In the genomic region with DNA sequence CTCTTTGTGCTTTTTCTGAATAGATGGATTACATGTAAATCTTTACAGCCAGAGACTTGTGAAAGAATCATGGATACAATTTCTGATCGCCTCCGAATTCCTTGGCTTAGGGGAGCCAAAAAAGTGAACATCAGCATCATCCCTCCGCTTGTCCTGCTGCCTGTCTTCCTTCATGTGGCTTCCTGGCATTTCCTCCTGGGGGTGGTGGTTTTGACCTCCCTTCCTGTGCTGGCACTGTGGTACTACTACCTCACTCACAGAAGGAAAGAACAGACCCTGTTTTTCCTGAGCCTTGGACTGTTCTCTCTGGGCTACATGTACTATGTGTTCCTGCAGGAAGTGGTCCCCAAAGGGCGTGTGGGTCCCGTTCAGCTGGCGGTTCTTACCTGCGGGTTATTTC, we compare ENCODE assay signal across 30 cellular contexts. TPM values are rescaled to one million over a fixed set of nuclear protein-coding genes. Genes with fewer than 3 reads are reported as not detected.
DNase-seq lines count a peak whose midpoint lies in the region; ATAC-seq and TF ChIP-seq lines count a peak whose summit lies in the region.
"Had no signal": no experiment of that assay in that cellular context is flagged by ENCODE, and none has a peak within 500 bp of the region (broad histone marks: within the 10 kb centered on the region; RNA-seq: fewer than 3 reads in every experiment).

No MANE protein-coding gene starts in this region.

- no CpG with 5 or more reads among the region's 7 CpGs for WGBS in H9 (ENCODE audit: extremely low coverage, insufficient read length, low lambda C conversion rate)

- no peak overlapping the region for H2AK5ac ChIP-seq in H9 (ENCODE audit: insufficient read length, low read length)

- H3K9ac ChIP-seq in H9 (ENCODE audit: extremely low read depth, insufficient read length, low read length), result no peak overlapping the region

- POLR2A ChIA-PET in MCF 10A (lab: Yijun Ruan, JAX), result interaction anchor here (1.1 to 1.5 kb wide), 2 partner anchors 26 to 175 kb away, joined by 3 read pairs; no protein-coding TSS in a partner anchor

- no peaks in the 10 kb centered on the region for H3K27me3 ChIP-seq in breast epithelium
- no peaks in the 10 kb centered on the region for H3K27me3 ChIP-seq in dorsolateral prefrontal cortex
- no peaks in the 10 kb centered on the region; the same call in 1 of the 2 replicates for H3K27me3 ChIP-seq in H9 (ENCODE audit: insufficient read depth, low read length)
- H3K27me3 ChIP-seq: body of pancreas, esophagus muscularis mucosa, suprapubic skin, uterus had no signal

- H3K56ac ChIP-seq in H9 (ENCODE audit: insufficient read length, low read depth, low read length), result no peak overlapping the region

- H3K4me1 ChIP-seq in breast epithelium, result no peaks in the 10 kb centered on the region
- 0 out of 2 replicates have a peak, but pooled peaks cover 2% of the 10 kb centered on the region for H3K4me1 ChIP-seq in H9 (ENCODE audit: insufficient read depth, low read length)
- H3K4me1 ChIP-seq: prostate gland, uterus had no signal

- no peak overlapping the region for H3K18ac ChIP-seq in H9 (ENCODE audit: insufficient read length, low read depth, low read length)

- peaks cover 4% of the 10 kb centered on the region for H3K4me1 Mint-ChIP-seq in MCF 10A (ENCODE audit: insufficient read depth, unreplicated experiment)
- peaks cover 6 to 8% of the 10 kb centered on the region in 2 experiments for H3K4me1 Mint-ChIP-seq in H9
- peaks cover 8% of the 10 kb centered on the region for H3K4me1 Mint-ChIP-seq in activated T-helper 2 cell treated with anti-CD3 and anti-CD28 coated beads, Interferon-gamma antibody, Interleukin-2, Interleukin-4, amounts not matched to agents 10 μg/mL and 5 μg/mL and 100 μg/mL, durations not matched to agents 14 hours and 24 hours and 36 hours (ENCODE audit: low read depth)

- H3K36me3 ChIP-seq in breast epithelium, result no peaks in the 10 kb centered on the region
- H3K36me3 ChIP-seq: prostate gland, uterus had no signal

- peak overlapping the region; percentile 16 to 23 for H3K27ac ChIP-seq in breast epithelium
- H3K27ac ChIP-seq in dorsolateral prefrontal cortex, result peak overlapping the region in 30 of 59 donors; percentile 1 to 66 (median 39)
- H3K27ac ChIP-seq in H9 (ENCODE audit: insufficient read length, low read depth, low read length), result no peak overlapping the region
- H3K27ac ChIP-seq: body of pancreas, esophagus muscularis mucosa, prostate gland, SK-N-MC, suprapubic skin, uterus had no signal

- CTCF ChIA-PET in MCF 10A (lab: Yijun Ruan, JAX), result no interaction called here

- no peak for ATAC-seq in GM18511 (IDR thresholded peaks at IDR 0.05; ENCODE audit: unreplicated experiment)
- ATAC-seq: body of pancreas; left colon; naive thymus-derived CD4-positive, alpha-beta T cell; sciatic nerve; stimulated activated memory B cell treated with anti-CD40 and anti-IgM and Interleukin-4, amounts not matched to agents 10 μg/mL and 1 μg/mL and 100 μg/mL, for 72 hours had no signal

- no peak overlapping the region for H3K4me3 Mint-ChIP-seq in MCF 10A (ENCODE audit: unreplicated experiment)
- no peak overlapping the region for H3K4me3 Mint-ChIP-seq in H9
- no peak overlapping the region for H3K4me3 Mint-ChIP-seq in activated T-helper 2 cell treated with anti-CD3 and anti-CD28 coated beads, Interferon-gamma antibody, Interleukin-2, Interleukin-4, amounts not matched to agents 10 μg/mL and 5 μg/mL and 100 μg/mL, durations not matched to agents 14 hours and 24 hours and 36 hours (ENCODE audit: low read depth)
- H3K4me3 Mint-ChIP-seq: activated CD4-positive, alpha-beta memory T cell treated with anti-CD3 and anti-CD28 coated beads, Interleukin-2, amount 10 ng/mL, durations not matched to agents 7 days and 5 days; stimulated activated memory B cell treated with anti-CD40 and anti-IgM and Interleukin-4, amounts not matched to agents 10 μg/mL and 1 μg/mL and 100 μg/mL, for 72 hours; T-helper 1 cell treated with Interleukin-12 subunit alpha and Interleukin-12 subunit beta and Interleukin-4 antibody, amounts not matched to agents 30 μg/mL and 1 μg/mL, for 36 hours had no signal

- no TSS peak for BruUV-seq in MCF 10A (replicated peaks; lab: Mats Ljungman, UMichigan)

- H3T11ph ChIP-seq in H9 (ENCODE audit: low read length), result no peak overlapping the region

- H3K79me2 ChIP-seq in H9 (ENCODE audit: insufficient read depth, low read length), result no peaks in the 10 kb centered on the region

- no peaks in the 10 kb centered on the region for H3K27me3 Mint-ChIP-seq in MCF 10A (ENCODE audit: insufficient read depth, unreplicated experiment)
- H3K27me3 Mint-ChIP-seq in H9 (ENCODE audit: low read depth), result peaks cover 7% of the 10 kb centered on the region
- H3K27me3 Mint-ChIP-seq in activated T-helper 2 cell treated with anti-CD3 and anti-CD28 coated beads, Interferon-gamma antibody, Interleukin-2, Interleukin-4, amounts not matched to agents 10 μg/mL and 5 μg/mL and 100 μg/mL, durations not matched to agents 14 hours and 24 hours and 36 hours (ENCODE audit: low read depth), result peaks cover 16% of the 10 kb centered on the region
- H3K27me3 Mint-ChIP-seq: CD8-positive, alpha-beta memory T cell; IgD-negative memory B cell; stimulated activated memory B cell treated with anti-CD40 and anti-IgM and Interleukin-4, amounts not matched to agents 10 μg/mL and 1 μg/mL and 100 μg/mL, for 72 hours had no signal

- H3K14ac ChIP-seq in H9 (ENCODE audit: insufficient read depth, low read length), result no peak overlapping the region

- H2BK20ac ChIP-seq in H9 (ENCODE audit: low read depth, low read length, poor library complexity, severe bottlenecking), result no peak overlapping the region

- no peak overlapping the region for H2BK15ac ChIP-seq in H9 (ENCODE audit: low read depth, low read length)

- no peak for TF ChIP-seq POLR2A in breast epithelium (IDR thresholded peaks at IDR 0.05)

- H3K23ac ChIP-seq in H9 (ENCODE audit: insufficient read length, low read depth, low read length), result no peak overlapping the region

- H3K23me2 ChIP-seq in H9 (ENCODE audit: insufficient read length, low read depth, low read length, poor library complexity, severe bottlenecking), result peaks cover under 1% of the 10 kb centered on the region

- H2BK5ac ChIP-seq in H9 (ENCODE audit: insufficient read length, low read length), result no peak overlapping the region

- TF ChIP-seq CTCF in breast epithelium (IDR thresholded peaks at IDR 0.05), result no peak
- no peak for TF ChIP-seq CTCF in MCF 10A (IDR thresholded peaks at IDR 0.05; ENCODE audit: unreplicated experiment)
- TF ChIP-seq CTCF in dorsolateral prefrontal cortex (IDR thresholded peaks at IDR 0.05 in 54 of 56, conservative IDR thresholded peaks at IDR 0.05 in 2 of 56; ENCODE audit: low read depth in 1 of 56, partially characterized antibody in 56 of 56), result no peak
- no peak for TF ChIP-seq CTCF in H9 (conservative IDR thresholded peaks at IDR 0.05)

- intact Hi-C loops in breast epithelium (cut with DNase I; ENCODE audit: low total_unique reads), result no loop called here
- intact Hi-C loops in MCF 10A (cut with micrococcal nuclease), result no loop called here
- intact Hi-C loops in dorsolateral prefrontal cortex (cut with DNase I), result no loop called here
- intact Hi-C loops in activated T-helper 2 cell treated with anti-CD3 and anti-CD28 coated beads, Interferon-gamma antibody, Interleukin-2, Interleukin-4, amounts not matched to agents 10 μg/mL and 5 μg/mL and 100 μg/mL, durations not matched to agents 14 hours and 24 hours and 36 hours (cut with micrococcal nuclease), result no loop called here

- no peak overlapping the region for H2BK120ac ChIP-seq in H9 (ENCODE audit: low read depth, low read length, poor library complexity, severe bottlenecking)

- H3K36me3 Mint-ChIP-seq in MCF 10A (ENCODE audit: insufficient read depth, unreplicated experiment), result peaks cover 6% of the 10 kb centered on the region
- peaks cover 0 to 41% (median 18%) of the 10 kb centered on the region in 3 experiments; a peak in 4 of 7 replicates for H3K36me3 Mint-ChIP-seq in H9 (ENCODE audit: insufficient read depth in 1 of 3, low read depth in 3 of 3)
- no peaks in the 10 kb centered on the region for H3K36me3 Mint-ChIP-seq in activated T-helper 2 cell treated with anti-CD3 and anti-CD28 coated beads, Interferon-gamma antibody, Interleukin-2, Interleukin-4, amounts not matched to agents 10 μg/mL and 5 μg/mL and 100 μg/mL, durations not matched to agents 14 hours and 24 hours and 36 hours (ENCODE audit: low read depth)

- H3K4me3 ChIP-seq in breast epithelium (peak overlapping the region in 1 of 3 donors; percentile 29), dorsolateral prefrontal cortex (peak overlapping the region in 30 of 59 donors; percentile 4 to 48 (median 24))
- H3K4me3 ChIP-seq: body of pancreas, esophagus muscularis mucosa, prostate gland, SK-N-MC, suprapubic skin, uterus had no signal

- no peak overlapping the region for H2AFZ ChIP-seq in H9 (ENCODE audit: low read length)

- H3K27ac Mint-ChIP-seq in MCF 10A (ENCODE audit: low read depth, unreplicated experiment), result no peak overlapping the region
- H3K27ac Mint-ChIP-seq in H9, result no peak overlapping the region; a peak in 1 of 7 replicates
- no peak overlapping the region for H3K27ac Mint-ChIP-seq in activated T-helper 2 cell treated with anti-CD3 and anti-CD28 coated beads, Interferon-gamma antibody, Interleukin-2, Interleukin-4, amounts not matched to agents 10 μg/mL and 5 μg/mL and 100 μg/mL, durations not matched to agents 14 hours and 24 hours and 36 hours
- H3K27ac Mint-ChIP-seq: activated CD4-positive, alpha-beta memory T cell treated with anti-CD3 and anti-CD28 coated beads, Interleukin-2, amount 10 ng/mL, durations not matched to agents 7 days and 5 days; IgD-negative memory B cell; naive thymus-derived CD4-positive, alpha-beta T cell; stimulated activated memory B cell treated with anti-CD40 and anti-IgM and Interleukin-4, amounts not matched to agents 10 μg/mL and 1 μg/mL and 100 μg/mL, for 72 hours; T-helper 1 cell treated with Interleukin-12 subunit alpha and Interleukin-12 subunit beta and Interleukin-4 antibody, amounts not matched to agents 30 μg/mL and 1 μg/mL, for 36 hours had no signal

- H3K4me2 ChIP-seq in H9 (ENCODE audit: insufficient read depth, insufficient read length, low read length), result no peak overlapping the region

- no peak overlapping the region for H4K8ac ChIP-seq in H9 (replicated peaks; ENCODE audit: insufficient read length, low read depth, low read length)

- no peak overlapping the region for H3K4ac ChIP-seq in H9 (ENCODE audit: low read depth, low read length)

- H4K91ac ChIP-seq in H9 (ENCODE audit: insufficient read length, low read depth, low read length), result no peak overlapping the region

- H3K79me1 ChIP-seq in H9 (ENCODE audit: insufficient read depth, low read depth, low read length, poor library complexity, severe bottlenecking), result no peaks in the 10 kb centered on the region

- DNase-seq in breast epithelium (ENCODE audit: low spot score in 2 of 2), result peak in 1 of 2 donors; percentile 75
- DNase-seq in MCF 10A (ENCODE audit: unreplicated experiment), result no peak
- DNase-seq in UCSD-AML1 (lab: John Stamatoyannopoulos, UW; ENCODE audit: unreplicated experiment), result peak; percentile 32
- no peak for DNase-seq in dorsolateral prefrontal cortex
- no peak for DNase-seq in H9
- DNase-seq in activated T-cell treated with anti-CD3 and anti-CD28 coated beads, Interleukin-2, amount 50 U/mL, for 48 hours, result no peak
- no peak for DNase-seq in activated T-helper 2 cell treated with anti-CD3 and anti-CD28 coated beads, Interferon-gamma antibody, Interleukin-2, Interleukin-4, amounts not matched to agents 10 μg/mL and 5 μg/mL and 100 μg/mL, durations not matched to agents 14 hours and 24 hours and 36 hours (ENCODE audit: low spot score)
- DNase-seq: 8988T; activated CD4-positive, alpha-beta memory T cell treated with anti-CD3 and anti-CD28 coated beads, Interleukin-2, amount 10 ng/mL, durations not matched to agents 7 days and 5 days; activated CD4-positive, alpha-beta T cell treated with anti-CD3 and anti-CD28 coated beads for 1 hour; activated CD8-positive, alpha-beta memory T cell treated with anti-CD3 and anti-CD28 coated beads, Interleukin-2, amount 50 U/mL, for 48 hours; body of pancreas; CD8-positive, alpha-beta memory T cell; effector memory CD4-positive, alpha-beta T cell; H7; left colon; naive thymus-derived CD4-positive, alpha-beta T cell; NCI-H1436 treated with DMSO at 0.1 percent for 48 hours; NCI-H446 treated with DMSO at 0.1 percent for 48 hours; stimulated activated CD4-positive, alpha-beta T cell treated with anti-CD3 and anti-CD28 coated beads, Interleukin-4, amount 100 ng/mL, for 4 hours; uterus had no signal

- no peak overlapping the region for H4K5ac ChIP-seq in H9 (ENCODE audit: insufficient read length, low read depth, low read length)

- no peaks in the 10 kb centered on the region for H3K9me3 Mint-ChIP-seq in MCF 10A (ENCODE audit: unreplicated experiment)
- H3K9me3 Mint-ChIP-seq in H9, result no peaks in the 10 kb centered on the region
- no peaks in the 10 kb centered on the region for H3K9me3 Mint-ChIP-seq in activated T-helper 2 cell treated with anti-CD3 and anti-CD28 coated beads, Interferon-gamma antibody, Interleukin-2, Interleukin-4, amounts not matched to agents 10 μg/mL and 5 μg/mL and 100 μg/mL, durations not matched to agents 14 hours and 24 hours and 36 hours
- H3K9me3 Mint-ChIP-seq: activated CD4-positive, alpha-beta memory T cell treated with anti-CD3 and anti-CD28 coated beads, Interleukin-2, amount 10 ng/mL, durations not matched to agents 7 days and 5 days; CD8-positive, alpha-beta memory T cell; stimulated activated memory B cell treated with anti-CD40 and anti-IgM and Interleukin-4, amounts not matched to agents 10 μg/mL and 1 μg/mL and 100 μg/mL, for 72 hours; T-helper 1 cell treated with Interleukin-12 subunit alpha and Interleukin-12 subunit beta and Interleukin-4 antibody, amounts not matched to agents 30 μg/mL and 1 μg/mL, for 36 hours had no signal

- no peaks in the 10 kb centered on the region for H4K20me1 ChIP-seq in H9 (ENCODE audit: control insufficient read depth, insufficient read depth, insufficient read length)

- no peak overlapping the region for H2BK12ac ChIP-seq in H9 (ENCODE audit: insufficient read length, low read depth, low read length)

- H3K9me3 ChIP-seq in breast epithelium, result no peaks in the 10 kb centered on the region
- no peaks in the 10 kb centered on the region for H3K9me3 ChIP-seq in H9 (ENCODE audit: control insufficient read depth, low read depth, low read length)
- H3K9me3 ChIP-seq: body of pancreas, esophagus muscularis mucosa, prostate gland, suprapubic skin, uterus had no signal

RNA-seq across cellular contexts. Expression of a gene that starts 5.9 kb away (rescaled TPM):
- total RNA-seq in breast epithelium, result 1 to 10 TPM; 3.5 to 9.2 (median 7.2) TPM
- total RNA-seq in MCF 10A (2022), result 7.4 TPM in 2 replicates
- total RNA-seq in dorsolateral prefrontal cortex, result 10 to 100 TPM in 119 of 120 experiments, 1 to 10 TPM in 1; 9.5 to 55.8 (median 28.5) TPM
- total RNA-seq in H9 (2021), result 25.0 and 25.2 TPM in 2 replicates
- 2.6 and 2.9 TPM in 2 replicates for total RNA-seq in activated T-helper 2 cell treated with anti-CD3 and anti-CD28 coated beads, Interferon-gamma antibody, Interleukin-2, Interleukin-4, amounts not matched to agents 10 μg/mL and 5 μg/mL and 100 μg/mL, durations not matched to agents 14 hours and 24 hours and 36 hours
